Comparison of ENCODE assay signal across 22 cellular contexts in genomic region chr20:36238760-36239159, GRCh38. TPM values are rescaled to one million over a fixed set of nuclear protein-coding genes. Genes with fewer than 3 reads are reported as not detected.
DNase-seq lines count a peak whose midpoint lies in the region; ATAC-seq, FAIRE-seq and TF ChIP-seq lines count a peak whose summit lies in the region.
"Had no signal": no experiment of that assay in that cellular context is flagged by ENCODE, and none has a peak within 500 bp of the region (broad histone marks: within the 10 kb centered on the region; RNA-seq: fewer than 3 reads in every experiment).

No MANE protein-coding gene starts in this region.

- no peaks in the 10 kb centered on the region for H3K27me3 Mint-ChIP-seq in T-helper 2 cell treated with Interferon-gamma antibody and Interleukin-4, amounts not matched to agents 5 μg/mL and 100 μg/mL, for 36 hours (ENCODE audit: low read depth)
- no peaks in the 10 kb centered on the region for H3K27me3 Mint-ChIP-seq in Caco-2 (ENCODE audit: insufficient read depth, unreplicated experiment)
- H3K27me3 Mint-ChIP-seq in activated naive CD8-positive, alpha-beta T cell treated with anti-CD3 and anti-CD28 coated beads, Interleukin-2, amount 10 ng/mL, durations not matched to agents 7 days and 5 days = no peaks in the 10 kb centered on the region
- no peaks in the 10 kb centered on the region for H3K27me3 Mint-ChIP-seq in naive thymus-derived CD4-positive, alpha-beta T cell

- BruUV-seq in Caco-2 (replicated peaks; lab: Mats Ljungman, UMichigan) = no TSS peak

- no peak for TF ChIP-seq POLR2A in GM18505 (IDR thresholded peaks at IDR 0.05; ENCODE audit: borderline replicate concordance, extremely low read depth, insufficient read depth, insufficient read length)

- POLR2A ChIA-PET in Caco-2 (lab: Charles Lee) = interaction anchor here (0.6 to 1.0 kb wide), 3 partner anchors 151 to 1618 kb away, joined by 3 to 5 read pairs (median 4); partner anchors contain the start of gene ACSS2
- POLR2A ChIA-PET in activated naive CD8-positive, alpha-beta T cell treated with anti-CD3 and anti-CD28 coated beads, Interleukin-2, amount 10 ng/mL, durations not matched to agents 7 days and 5 days (lab: Charles Lee) = no interaction called here
- POLR2A ChIA-PET in naive thymus-derived CD4-positive, alpha-beta T cell (lab: Charles Lee) = no interaction called here

- H3K4me3 Mint-ChIP-seq in T-helper 2 cell treated with Interferon-gamma antibody and Interleukin-4, amounts not matched to agents 5 μg/mL and 100 μg/mL, for 36 hours = peak overlapping the region; percentile 51
- H3K4me3 Mint-ChIP-seq in Caco-2 (ENCODE audit: unreplicated experiment) = peak overlapping the region; percentile 23
- H3K4me3 Mint-ChIP-seq in activated naive CD8-positive, alpha-beta T cell treated with anti-CD3 and anti-CD28 coated beads, Interleukin-2, amount 10 ng/mL, durations not matched to agents 7 days and 5 days = peak overlapping the region; percentile 28
- peak overlapping the region; percentile 49 to 87 (median 67) for H3K4me3 Mint-ChIP-seq in naive thymus-derived CD4-positive, alpha-beta T cell
- H3K4me3 Mint-ChIP-seq: neural progenitor cell had no signal

- H3K27ac ChIP-seq in naive thymus-derived CD4-positive, alpha-beta T cell (ENCODE audit: low read depth, low read length) = no peak overlapping the region
- H3K27ac ChIP-seq: BLaER1, brain microvascular endothelial cell, esophagus muscularis mucosa, neural progenitor cell, thyroid gland had no signal

- intact Hi-C loops in Caco-2 (cut with micrococcal nuclease; ENCODE audit: unreplicated experiment) = no loop called here
- intact Hi-C loops in naive thymus-derived CD4-positive, alpha-beta T cell (cut with micrococcal nuclease) = no loop called here

- 0 out of 2 replicates have a peak, but pooled peaks cover 4% of the 10 kb centered on the region for H3K4me1 ChIP-seq in Caco-2
- H3K4me1 ChIP-seq in naive thymus-derived CD4-positive, alpha-beta T cell (ENCODE audit: control insufficient read depth in 2 of 2, insufficient read depth in 2 of 2, low read length in 2 of 2) = peaks cover 6 to 22% of the 10 kb centered on the region in 2 donors

- H3K9me3 ChIP-seq in Caco-2 = no peaks in the 10 kb centered on the region
- H3K9me3 ChIP-seq in naive thymus-derived CD4-positive, alpha-beta T cell (ENCODE audit: control insufficient read depth in 2 of 3, low read length in 3 of 3) = no peaks in the 10 kb centered on the region
- H3K9me3 ChIP-seq: BLaER1, esophagus muscularis mucosa, thyroid gland had no signal

- no peaks in the 10 kb centered on the region for H3K27me3 ChIP-seq in Caco-2 (replicated peaks; ENCODE audit: control insufficient read depth, insufficient read depth, low read length)
- H3K27me3 ChIP-seq in naive thymus-derived CD4-positive, alpha-beta T cell (ENCODE audit: control insufficient read depth in 2 of 2, insufficient read depth in 2 of 2, low read length in 2 of 2) = no peaks in the 10 kb centered on the region
- H3K27me3 ChIP-seq: BLaER1, brain microvascular endothelial cell, esophagus muscularis mucosa, neural progenitor cell, thyroid gland had no signal

- H3K9me3 Mint-ChIP-seq in T-helper 2 cell treated with Interferon-gamma antibody and Interleukin-4, amounts not matched to agents 5 μg/mL and 100 μg/mL, for 36 hours = no peaks in the 10 kb centered on the region
- H3K9me3 Mint-ChIP-seq in Caco-2 (ENCODE audit: unreplicated experiment) = no peaks in the 10 kb centered on the region
- H3K9me3 Mint-ChIP-seq in activated naive CD8-positive, alpha-beta T cell treated with anti-CD3 and anti-CD28 coated beads, Interleukin-2, amount 10 ng/mL, durations not matched to agents 7 days and 5 days = no peaks in the 10 kb centered on the region
- no peaks in the 10 kb centered on the region for H3K9me3 Mint-ChIP-seq in naive thymus-derived CD4-positive, alpha-beta T cell
- H3K9me3 Mint-ChIP-seq: neural progenitor cell had no signal

- peaks cover 16% of the 10 kb centered on the region for H3K36me3 Mint-ChIP-seq in T-helper 2 cell treated with Interferon-gamma antibody and Interleukin-4, amounts not matched to agents 5 μg/mL and 100 μg/mL, for 36 hours (ENCODE audit: low read depth)
- peaks cover 69% of the 10 kb centered on the region for H3K36me3 Mint-ChIP-seq in Caco-2 (ENCODE audit: insufficient read depth, unreplicated experiment)
- H3K36me3 Mint-ChIP-seq in activated naive CD8-positive, alpha-beta T cell treated with anti-CD3 and anti-CD28 coated beads, Interleukin-2, amount 10 ng/mL, durations not matched to agents 7 days and 5 days = peaks cover 4% of the 10 kb centered on the region
- peaks cover 0 to 13% (median 6%) of the 10 kb centered on the region in 5 donors for H3K36me3 Mint-ChIP-seq in naive thymus-derived CD4-positive, alpha-beta T cell

- peaks cover 8% of the 10 kb centered on the region for H3K36me3 ChIP-seq in Caco-2 (ENCODE audit: control insufficient read depth, insufficient read depth, low read length)
- peaks cover under 1 to 34% (median 4%) of the 10 kb centered on the region in 3 experiments for H3K36me3 ChIP-seq in naive thymus-derived CD4-positive, alpha-beta T cell (ENCODE audit: control insufficient read depth in 2 of 3, insufficient read depth in 3 of 3, low read length in 3 of 3)
- H3K36me3 ChIP-seq: neural progenitor cell had no signal

- H3K4me3 ChIP-seq in Caco-2 (ENCODE audit: low read depth, low read length) = no peak overlapping the region
- no peak overlapping the region for H3K4me3 ChIP-seq in naive thymus-derived CD4-positive, alpha-beta T cell (ENCODE audit: low read length)
- H3K4me3 ChIP-seq: BLaER1, esophagus muscularis mucosa, lung, neural progenitor cell, thyroid gland had no signal

- CTCF ChIA-PET in Caco-2 (lab: Charles Lee) = interaction anchor here (1.3 kb wide), 1 partner anchor 36 kb away, joined by 4 read pairs; no protein-coding TSS in a partner anchor
- CTCF ChIA-PET in naive thymus-derived CD4-positive, alpha-beta T cell (lab: Charles Lee) = interaction anchor here (1.7 kb wide), 1 partner anchor 36 kb away, joined by 4 read pairs; no protein-coding TSS in a partner anchor

- DNase-seq in T-helper 2 cell treated with Interferon-gamma antibody and Interleukin-4, amounts not matched to agents 5 μg/mL and 100 μg/mL, for 36 hours (ENCODE audit: low spot score) = no peak
- no peak for DNase-seq in T-helper 2 cell
- no peak for DNase-seq in Caco-2
- no peak for DNase-seq in activated naive CD8-positive, alpha-beta T cell treated with anti-CD3 and anti-CD28 coated beads, Interleukin-2, amount 10 ng/mL, durations not matched to agents 7 days and 5 days
- DNase-seq in naive thymus-derived CD4-positive, alpha-beta T cell = no peak
- DNase-seq in NCI-H524 treated with DMSO at 0.1 percent for 48 hours (lab: John Stamatoyannopoulos, UW) = no peak
- DNase-seq in RCC 7860 (ENCODE audit: low spot score) = no peak
- DNase-seq: 8988T; activated CD4-positive, alpha-beta T cell treated with anti-CD3 and anti-CD28 coated beads, Interleukin-2, amount 50 U/mL, for 1 hour; brain microvascular endothelial cell; dermis blood vessel endothelial cell; DMS53; NCI-H2081 treated with DMSO at 0.1 percent for 48 hours; NCI-H524; thyroid gland had no signal

- no peak for FAIRE-seq in RCC 7860 (lab: Jason Lieb, UNC)
- FAIRE-seq: GM18507, H1 had no signal

- TF ChIP-seq CTCF in Caco-2 (IDR thresholded peaks at IDR 0.05; ENCODE audit: insufficient read depth in 1 of 2, low read depth in 1 of 2, low read length in 1 of 2, severe bottlenecking in 1 of 2, unreplicated experiment in 1 of 2) = no peak

- H3K27ac Mint-ChIP-seq in T-helper 2 cell treated with Interferon-gamma antibody and Interleukin-4, amounts not matched to agents 5 μg/mL and 100 μg/mL, for 36 hours = peak overlapping the region; percentile 45
- H3K27ac Mint-ChIP-seq in Caco-2 (ENCODE audit: unreplicated experiment) = no peak overlapping the region
- no peak overlapping the region for H3K27ac Mint-ChIP-seq in activated naive CD8-positive, alpha-beta T cell treated with anti-CD3 and anti-CD28 coated beads, Interleukin-2, amount 10 ng/mL, durations not matched to agents 7 days and 5 days
- peak overlapping the region in 4 of 9 donors; percentile 21 to 79 (median 36) for H3K27ac Mint-ChIP-seq in naive thymus-derived CD4-positive, alpha-beta T cell
- H3K27ac Mint-ChIP-seq: neural progenitor cell had no signal

- no peak for ATAC-seq in activated naive CD8-positive, alpha-beta T cell treated with anti-CD3 and anti-CD28 coated beads, Interleukin-2, amount 10 ng/mL, durations not matched to agents 7 days and 5 days (ENCODE audit: low read depth)
- ATAC-seq in naive thymus-derived CD4-positive, alpha-beta T cell = no peak
- ATAC-seq in GM18505 (IDR thresholded peaks at IDR 0.05; ENCODE audit: unreplicated experiment) = no peak

- H3K4me1 Mint-ChIP-seq in T-helper 2 cell treated with Interferon-gamma antibody and Interleukin-4, amounts not matched to agents 5 μg/mL and 100 μg/mL, for 36 hours (ENCODE audit: low read depth) = peaks cover 22% of the 10 kb centered on the region
- peaks cover 16% of the 10 kb centered on the region for H3K4me1 Mint-ChIP-seq in Caco-2 (ENCODE audit: low read depth, unreplicated experiment)
- H3K4me1 Mint-ChIP-seq in activated naive CD8-positive, alpha-beta T cell treated with anti-CD3 and anti-CD28 coated beads, Interleukin-2, amount 10 ng/mL, durations not matched to agents 7 days and 5 days = peaks cover 22% of the 10 kb centered on the region
- H3K4me1 Mint-ChIP-seq in naive thymus-derived CD4-positive, alpha-beta T cell = peaks cover 26 to 64% (median 40%) of the 10 kb centered on the region in 7 donors

RNA-seq across cellular contexts. Expression of gene AAR2, which starts 2.5 kb away (rescaled TPM):
- total RNA-seq in Caco-2 (2022) = 59.1 and 60.0 TPM in 2 replicates
- total RNA-seq in activated naive CD8-positive, alpha-beta T cell treated with anti-CD3 and anti-CD28 coated beads, Interleukin-2, amount 10 ng/mL, durations not matched to agents 7 days and 5 days = 10 to 100 TPM; 22.3 to 22.5 TPM
- 10 to 100 TPM; 18.2 to 25.9 (median 23.7) TPM for total RNA-seq in naive thymus-derived CD4-positive, alpha-beta T cell
- polyA plus RNA-seq in naive thymus-derived CD4-positive, alpha-beta T cell = 10 to 100 TPM; 46.0 to 55.8 TPM
